8 cellular contexts compared by ENCODE assay signal in the genomic region with DNA sequence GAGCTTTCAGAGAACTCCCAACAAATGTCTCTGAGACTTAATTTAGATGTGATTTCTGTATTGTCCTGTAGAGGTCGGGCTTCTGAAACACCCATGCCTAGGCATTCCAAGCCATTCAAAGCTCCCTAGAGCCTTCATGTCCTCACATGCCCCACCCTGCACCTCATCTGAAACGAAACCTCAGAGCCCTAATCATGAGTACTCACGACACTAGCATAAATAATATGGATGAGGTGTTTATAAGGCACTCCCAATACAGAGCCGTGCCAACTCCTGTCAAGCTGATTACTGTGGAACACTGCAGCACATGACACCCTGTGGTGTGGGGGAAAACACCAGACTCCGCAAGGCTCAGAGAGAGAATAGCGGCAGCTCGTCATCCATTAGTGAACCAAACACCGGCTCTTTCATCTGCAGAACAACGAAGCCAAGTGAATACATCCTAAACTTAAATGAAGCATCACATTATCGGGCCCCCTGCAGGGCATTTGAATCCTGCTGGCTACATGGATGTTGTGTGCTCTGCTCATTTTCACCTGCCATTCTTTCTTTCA.
DNase-seq lines count a peak whose midpoint lies in the region; ATAC-seq and TF ChIP-seq lines count a peak whose summit lies in the region.

No MANE protein-coding gene starts in this region.

- DNase-seq in EH (ENCODE audit: low read depth) = peak; percentile 52
- DNase-seq in LHCN-M2 (ENCODE audit: low read depth) = peak; percentile 65
- DNase-seq in RPMI8226 = peak; percentile 49
- no peak for DNase-seq in nephron progenitor cell

- H3K36me3 Mint-ChIP-seq in nephron progenitor cell (ENCODE audit: low read depth) = no peaks in the 10 kb centered on the region

- H3K4me1 Mint-ChIP-seq in nephron progenitor cell = no peaks in the 10 kb centered on the region

- H3K4me3 Mint-ChIP-seq in nephron progenitor cell = no peak overlapping the region

- peaks cover 17% of the 10 kb centered on the region for H3K27me3 Mint-ChIP-seq in nephron progenitor cell (ENCODE audit: low read depth, poor library complexity)

- peak; percentile 71 for ATAC-seq in GM21526 (IDR thresholded peaks at IDR 0.05; ENCODE audit: low FRiP score, unreplicated experiment)
- peak; percentile 96 for ATAC-seq in esophagus mucosa
- no peak for ATAC-seq in GM21786 (IDR thresholded peaks at IDR 0.05; ENCODE audit: unreplicated experiment)
- ATAC-seq in HG02840 (IDR thresholded peaks at IDR 0.05; ENCODE audit: low FRiP score, unreplicated experiment) = no peak

- peak; percentile 42 for TF ChIP-seq CTCF in nephron progenitor cell (IDR thresholded peaks at IDR 0.05)

- H3K27ac Mint-ChIP-seq in nephron progenitor cell = no peak overlapping the region

- H3K9me3 Mint-ChIP-seq in nephron progenitor cell = peaks cover 34% of the 10 kb centered on the region

Comparison
In these comparisons a context has a peak if more than half of its experiments do, and no peak if none do; other contexts are left out.
1. ATAC-seq: peak in GM21526 (single experiment) and esophagus mucosa (single experiment); none in GM21786 (single experiment) and HG02840 (single experiment).